Comparison of ENCODE assay signal across 9 cellular contexts in the genomic region with DNA sequence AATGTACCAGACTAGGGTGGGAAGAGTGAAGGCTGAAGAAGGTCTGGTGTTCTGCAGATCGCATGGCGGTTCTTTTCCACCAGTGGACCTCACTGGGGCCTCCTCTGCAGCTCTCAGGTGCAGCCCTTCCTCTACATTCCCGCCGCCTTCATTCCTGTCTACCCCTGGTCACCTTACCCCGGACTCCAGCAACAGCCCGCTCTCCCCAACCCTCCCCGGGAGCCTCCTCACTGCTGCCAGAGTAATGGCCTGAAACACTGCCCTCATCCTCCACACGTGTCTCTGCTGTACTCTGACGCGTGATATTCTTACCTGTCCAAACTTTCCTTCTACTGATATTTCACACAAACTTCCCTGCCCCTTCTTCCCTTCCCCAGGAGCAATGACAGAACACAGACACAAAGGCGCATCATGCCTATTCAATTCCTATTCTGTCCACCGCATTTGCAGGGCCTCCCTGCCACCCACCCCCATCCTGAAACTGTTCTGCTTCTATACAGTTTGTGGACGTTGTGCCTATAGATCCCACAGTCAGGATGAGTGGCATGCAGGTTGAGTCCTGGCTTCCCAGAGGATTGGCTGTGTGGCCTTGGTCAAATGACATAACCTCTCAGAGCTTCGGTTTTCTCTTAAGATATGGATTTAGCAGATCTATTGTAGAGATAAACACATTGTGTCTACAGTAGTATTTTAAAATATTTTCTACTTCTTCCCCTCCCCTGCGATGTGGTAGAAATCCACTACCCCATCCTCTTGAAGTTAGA. TPM values are rescaled to one million over a fixed set of nuclear protein-coding genes. Genes with fewer than 3 reads are reported as not detected.
DNase-seq lines count a peak whose midpoint lies in the region; ATAC-seq and TF ChIP-seq lines count a peak whose summit lies in the region.
"Had no signal": no experiment of that assay in that cellular context is flagged by ENCODE, and none has a peak within 500 bp of the region (broad histone marks: within the 10 kb centered on the region; RNA-seq: fewer than 3 reads in every experiment).

No MANE protein-coding gene starts in this region.

- H3K27ac Mint-ChIP-seq in stimulated activated memory B cell treated with anti-CD40 and anti-IgM and Interleukin-4, amounts not matched to agents 10 μg/mL and 1 μg/mL and 100 μg/mL, for 72 hours, result no peak overlapping the region

- peaks cover 8% of the 10 kb centered on the region for H3K4me1 Mint-ChIP-seq in stimulated activated memory B cell treated with anti-CD40 and anti-IgM and Interleukin-4, amounts not matched to agents 10 μg/mL and 1 μg/mL and 100 μg/mL, for 72 hours

- H3K27me3 Mint-ChIP-seq in stimulated activated memory B cell treated with anti-CD40 and anti-IgM and Interleukin-4, amounts not matched to agents 10 μg/mL and 1 μg/mL and 100 μg/mL, for 72 hours, result peaks cover 66% of the 10 kb centered on the region

- peak; percentile 10 for DNase-seq in HT1080 (ENCODE audit: low read depth)
- no peak for DNase-seq in astrocyte of the cerebellum (ENCODE audit: low read depth)
- peak; percentile 36 for DNase-seq in inferior parietal cortex (ENCODE audit: extremely low spot score)
- no peak for DNase-seq in OCI-M1 (lab: John Stamatoyannopoulos, UW)
- no peak for DNase-seq in LoVo (ENCODE audit: low spot score)
- DNase-seq in NCI-H524 treated with DMSO at 0.1 percent for 48 hours (lab: John Stamatoyannopoulos, UW), result no peak
- DNase-seq: activated CD8-positive, alpha-beta memory T cell treated with anti-CD3 and anti-CD28 coated beads, Interleukin-2, amount 50 U/mL, for 4 hours had no signal

- peak overlapping the region; percentile 88 for H3K4me3 ChIP-seq in astrocyte of the cerebellum (ENCODE audit: low read depth, low read length)

- in situ Hi-C loops in astrocyte of the cerebellum (cut with HindIII; ENCODE audit: low sequenced_read_pairs), result no loop called here

- no peak for ATAC-seq in stimulated activated memory B cell treated with anti-CD40 and anti-IgM and Interleukin-4, amounts not matched to agents 10 μg/mL and 1 μg/mL and 100 μg/mL, for 72 hours
- no peak for ATAC-seq in HG02678 (IDR thresholded peaks at IDR 0.05; ENCODE audit: unreplicated experiment)

- H3K4me3 Mint-ChIP-seq in stimulated activated memory B cell treated with anti-CD40 and anti-IgM and Interleukin-4, amounts not matched to agents 10 μg/mL and 1 μg/mL and 100 μg/mL, for 72 hours, result peak overlapping the region; percentile 3

- no peak for TF ChIP-seq CTCF in astrocyte of the cerebellum (IDR thresholded peaks at IDR 0.05; ENCODE audit: low read depth, low read length, missing control alignments)

- peaks cover 2% of the 10 kb centered on the region for H3K9me3 Mint-ChIP-seq in stimulated activated memory B cell treated with anti-CD40 and anti-IgM and Interleukin-4, amounts not matched to agents 10 μg/mL and 1 μg/mL and 100 μg/mL, for 72 hours

- no peaks in the 10 kb centered on the region for H3K36me3 Mint-ChIP-seq in stimulated activated memory B cell treated with anti-CD40 and anti-IgM and Interleukin-4, amounts not matched to agents 10 μg/mL and 1 μg/mL and 100 μg/mL, for 72 hours

RNA-seq across cellular contexts. Expression of a gene that starts 1.7 kb away (rescaled TPM):
- total RNA-seq in HT1080 (2014; rRNA removed; shearing (Covaris generic)), result 7.5 and 10.7 TPM in 2 replicates
- 5.2 and 7.5 TPM in 2 replicates for polyA plus RNA-seq in HT1080 (2015; cell fraction: cytosol; rRNA removed)
- 6.8 and 8.2 TPM in 2 replicates for polyA plus RNA-seq in HT1080 (2015; cell fraction: nucleus; rRNA removed)

Comparison
In these comparisons a context has a peak if more than half of its experiments do, and no peak if none do; other contexts are left out.
1. DNase-seq: peak in HT1080 (single experiment) and inferior parietal cortex (single experiment); none in astrocyte of the cerebellum (single experiment), OCI-M1 (single experiment), LoVo (single experiment) and NCI-H524 treated with DMSO at 0.1 percent for 48 hours (single experiment).